Comparison of ENCODE assay signal across 13 cellular contexts in genomic region chr10:48526371-48526821, GRCh38.
DNase-seq lines count a peak whose midpoint lies in the region; ATAC-seq and TF ChIP-seq lines count a peak whose summit lies in the region.
"Had no signal": no experiment of that assay in that cellular context is flagged by ENCODE, and none has a peak within 500 bp of the region (broad histone marks: within the 10 kb centered on the region; RNA-seq: fewer than 3 reads in every experiment).

No MANE protein-coding gene starts in this region.

- no peaks in the 10 kb centered on the region for H4K20me1 ChIP-seq in neural progenitor cell (ENCODE audit: low read depth)

- no peaks in the 10 kb centered on the region for H3K79me2 ChIP-seq in neural progenitor cell (ENCODE audit: low read depth)

- H3F3A ChIP-seq in neural progenitor cell (ENCODE audit: low read depth) = peaks cover 36% of the 10 kb centered on the region

- TF ChIP-seq CTCF in neural progenitor cell (IDR thresholded peaks at IDR 0.05) (no peak), heart left ventricle (IDR thresholded peaks at IDR 0.05) (no peak)

- H3K9me3 Mint-ChIP-seq in neural progenitor cell = peaks cover 13% of the 10 kb centered on the region
- H3K9me3 Mint-ChIP-seq: activated CD4-positive, alpha-beta T cell treated with anti-CD3 and anti-CD28 coated beads, Interleukin-2, amount 10 ng/mL, durations not matched to agents 7 days and 5 days had no signal

- H3K4me1 Mint-ChIP-seq in neural progenitor cell = peaks cover 10% of the 10 kb centered on the region
- H3K4me1 Mint-ChIP-seq: activated CD4-positive, alpha-beta T cell treated with anti-CD3 and anti-CD28 coated beads, Interleukin-2, amount 10 ng/mL, durations not matched to agents 7 days and 5 days had no signal

- H3K4me3 Mint-ChIP-seq in neural progenitor cell = peak overlapping the region; percentile 40
- H3K4me3 Mint-ChIP-seq: activated CD4-positive, alpha-beta T cell treated with anti-CD3 and anti-CD28 coated beads, Interleukin-2, amount 10 ng/mL, durations not matched to agents 7 days and 5 days; CD4-positive, alpha-beta T cell; naive thymus-derived CD8-positive, alpha-beta T cell had no signal

- TF ChIP-seq POLR2A in heart left ventricle (IDR thresholded peaks at IDR 0.05) = no peak

- peak overlapping the region; percentile 93 for H3K27ac ChIP-seq in neural progenitor cell
- peak overlapping the region in 6 of 12 donors; percentile 1 to 49 (median 14) for H3K27ac ChIP-seq in heart left ventricle

- no peaks in the 10 kb centered on the region for H3K36me3 ChIP-seq in neural progenitor cell
- H3K36me3 ChIP-seq in heart left ventricle = no peaks in the 10 kb centered on the region

- peak overlapping the region; percentile 29 for H3K4me3 ChIP-seq in neural progenitor cell
- H3K4me3 ChIP-seq in heart left ventricle = no peak overlapping the region

- H3K9me3 ChIP-seq in neural progenitor cell (ENCODE audit: low read depth) (no peaks in the 10 kb centered on the region), heart left ventricle (no peaks in the 10 kb centered on the region)

- peaks cover 26% of the 10 kb centered on the region for H3K4me1 ChIP-seq in neural progenitor cell
- H3K4me1 ChIP-seq in heart left ventricle = peaks cover 0 to 21% (median 11%) of the 10 kb centered on the region in 12 donors

- 32 to 46% (median 38%) methylated on average over 13 of the region's 13 CpGs for WGBS in heart left ventricle, 4 donors

- no peak overlapping the region for H3K9ac ChIP-seq in neural progenitor cell

- peaks cover 35% of the 10 kb centered on the region for H3K27me3 Mint-ChIP-seq in neural progenitor cell (ENCODE audit: insufficient read depth, low read depth)

- no peaks in the 10 kb centered on the region for H3K36me3 Mint-ChIP-seq in neural progenitor cell
- H3K36me3 Mint-ChIP-seq: naive thymus-derived CD8-positive, alpha-beta T cell had no signal

- H3K27me3 ChIP-seq in neural progenitor cell = peaks cover 17% of the 10 kb centered on the region
- H3K27me3 ChIP-seq in heart left ventricle = peaks cover 0 to 25% (median 0%) of the 10 kb centered on the region in 9 donors

- DNase-seq in AG08396 (ENCODE audit: low spot score) (peak; percentile 78), NCI-H69 (lab: John Stamatoyannopoulos, UW) (peak; percentile 89), epidermal melanocyte (ENCODE audit: insufficient read length, low spot score) (peak; percentile 55), neural progenitor cell (ENCODE audit: low spot score) (peak; percentile 67), GF-D8 (lab: John Stamatoyannopoulos, UW) (no peak), heart left ventricle (no peak), GOT3 (lab: John Stamatoyannopoulos, UW) (no peak)
- DNase-seq in stimulated activated naive CD4-positive, alpha-beta T cell (lab: John Stamatoyannopoulos, UW) = no peak
- DNase-seq: activated CD4-positive, alpha-beta T cell treated with anti-CD3 and anti-CD28 coated beads, Interleukin-2, amount 10 ng/mL, durations not matched to agents 7 days and 5 days; CD4-positive, alpha-beta T cell; hippocampal formation; naive thymus-derived CD8-positive, alpha-beta T cell; RPMI8226 had no signal

- peak overlapping the region; percentile 72 for H3K4me2 ChIP-seq in neural progenitor cell

- H3K27ac Mint-ChIP-seq in neural progenitor cell = peak overlapping the region; percentile 8
- H3K27ac Mint-ChIP-seq: activated CD4-positive, alpha-beta T cell treated with anti-CD3 and anti-CD28 coated beads, Interleukin-2, amount 10 ng/mL, durations not matched to agents 7 days and 5 days; CD4-positive, alpha-beta T cell; naive thymus-derived CD8-positive, alpha-beta T cell had no signal

- no peak for ATAC-seq in heart left ventricle
- ATAC-seq: naive thymus-derived CD8-positive, alpha-beta T cell had no signal

- H2AFZ ChIP-seq in neural progenitor cell (replicated peaks) = peak overlapping the region; percentile 59

- intact Hi-C loops in heart left ventricle (cut with DNase I) = no loop called here

Comparison
In these comparisons a context has a peak if more than half of its experiments do, and no peak if none do; other contexts are left out.
1. DNase-seq: peak in AG08396 (single experiment), NCI-H69 (single experiment), epidermal melanocyte (single experiment) and neural progenitor cell (single experiment); none in stimulated activated naive CD4-positive, alpha-beta T cell (0 of 6), GF-D8 (single experiment), heart left ventricle (0 of 5) and GOT3 (single experiment).